In the genomic region with DNA sequence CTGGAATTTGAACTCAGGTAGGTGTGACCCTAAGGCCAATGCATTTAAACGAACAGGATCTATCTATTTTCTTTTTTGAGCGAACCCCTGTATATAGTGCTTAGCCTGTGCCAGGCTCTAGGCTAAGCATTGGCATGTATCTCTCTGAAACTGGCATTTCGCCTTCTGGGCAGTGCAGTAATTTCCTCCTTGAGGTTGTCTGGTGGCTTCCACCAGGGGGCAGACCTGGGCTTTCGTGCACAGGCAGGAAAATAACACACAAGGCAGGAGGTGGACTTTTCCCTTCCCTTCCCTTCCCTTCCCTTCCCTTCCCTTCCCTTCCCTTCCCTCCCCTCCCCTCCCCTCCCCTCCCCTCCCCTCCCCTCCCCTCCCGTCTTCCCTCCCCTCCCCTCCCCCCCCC, we compare ENCODE assay signal across 8 cellular contexts. TPM values are rescaled to one million over a fixed set of nuclear protein-coding genes. Genes with fewer than 3 reads are reported as not detected.
DNase-seq lines count a peak whose midpoint lies in the region; ATAC-seq lines count a peak whose summit lies in the region.

No MANE protein-coding gene starts in this region.

- 16% methylated on average over 3 of the region's 5 CpGs for WGBS in mesenchymal stem cell

- H3K4me1 ChIP-seq in mesenchymal stem cell (ENCODE audit: control insufficient read depth, insufficient read depth, low read depth, low read length): no peaks in the 10 kb centered on the region

- H3K4me3 ChIP-seq in mesenchymal stem cell (ENCODE audit: insufficient read depth in 1 of 2, low read depth in 1 of 2, low read length in 2 of 2): no peak overlapping the region

- no peak overlapping the region for H4K8ac ChIP-seq in mesenchymal stem cell (ENCODE audit: low read length)

- H2BK15ac ChIP-seq in mesenchymal stem cell (ENCODE audit: low read depth, poor library complexity, severe bottlenecking): no peak overlapping the region

- no peak overlapping the region for H3K23ac ChIP-seq in mesenchymal stem cell (ENCODE audit: low read length in 2 of 2)

- H2BK5ac ChIP-seq in mesenchymal stem cell (ENCODE audit: low read depth, low read length, poor library complexity, severe bottlenecking): no peak overlapping the region

- H4K91ac ChIP-seq in mesenchymal stem cell (ENCODE audit: low read length): no peak overlapping the region

- no peaks in the 10 kb centered on the region for H3K9me3 Mint-ChIP-seq in activated CD4-positive, alpha-beta memory T cell treated with anti-CD3 and anti-CD28 coated beads, Interleukin-2, amount 10 ng/mL, durations not matched to agents 7 days and 5 days

- H3K27me3 Mint-ChIP-seq in activated CD4-positive, alpha-beta memory T cell treated with anti-CD3 and anti-CD28 coated beads, Interleukin-2, amount 10 ng/mL, durations not matched to agents 7 days and 5 days: peaks cover 8% of the 10 kb centered on the region

- peaks cover 0 to 11% of the 10 kb centered on the region in 2 experiments for H3K27me3 ChIP-seq in mesenchymal stem cell (ENCODE audit: control insufficient read depth in 1 of 2, insufficient read depth in 1 of 2, low read length in 2 of 2)

- H2AFZ ChIP-seq in mesenchymal stem cell (ENCODE audit: low read depth, low read length): no peak overlapping the region

- H3K27ac ChIP-seq in mesenchymal stem cell (ENCODE audit: low read length, poor library complexity, severe bottlenecking): no peak overlapping the region

- H3K4me2 ChIP-seq in mesenchymal stem cell (ENCODE audit: low read length, poor library complexity, severe bottlenecking): no peak overlapping the region

- CTCF ChIA-PET in activated CD4-positive, alpha-beta memory T cell treated with anti-CD3 and anti-CD28 coated beads, Interleukin-2, amount 10 ng/mL, durations not matched to agents 7 days and 5 days (lab: Charles Lee): interaction anchor here (0.9 to 9.2 kb wide), 9 partner anchors 62 to 704 kb away, joined by 3 to 276 read pairs (median 7); no protein-coding TSS in a partner anchor

- H2AK5ac ChIP-seq in mesenchymal stem cell (ENCODE audit: low read length, severe bottlenecking): no peak overlapping the region

- H2BK120ac ChIP-seq in mesenchymal stem cell (ENCODE audit: low read depth, low read length): no peak overlapping the region

- no peaks in the 10 kb centered on the region for H3K9me3 ChIP-seq in mesenchymal stem cell (ENCODE audit: control insufficient read depth, low read length)

- H3K4me3 Mint-ChIP-seq in activated CD4-positive, alpha-beta memory T cell treated with anti-CD3 and anti-CD28 coated beads, Interleukin-2, amount 10 ng/mL, durations not matched to agents 7 days and 5 days: no peak overlapping the region

- H3K27ac Mint-ChIP-seq in activated CD4-positive, alpha-beta memory T cell treated with anti-CD3 and anti-CD28 coated beads, Interleukin-2, amount 10 ng/mL, durations not matched to agents 7 days and 5 days: no peak overlapping the region

- no peak for ATAC-seq in HG02678 (IDR thresholded peaks at IDR 0.05; ENCODE audit: unreplicated experiment)

- H3K36me3 ChIP-seq in mesenchymal stem cell (ENCODE audit: control insufficient read depth in 1 of 2, insufficient read depth in 2 of 2, low read depth in 1 of 2, low read length in 2 of 2): no peaks in the 10 kb centered on the region

- in situ Hi-C loops in ACHN (cut with HindIII; ENCODE audit: low pct_ligation_motif_present, low pct_unique_long_range_greater_than_20kb, low sequenced_read_pairs): no loop called here

- no peak overlapping the region for H2BK12ac ChIP-seq in mesenchymal stem cell (ENCODE audit: low read length in 2 of 2)

- POLR2A ChIA-PET in activated CD4-positive, alpha-beta memory T cell treated with anti-CD3 and anti-CD28 coated beads, Interleukin-2, amount 10 ng/mL, durations not matched to agents 7 days and 5 days (lab: Charles Lee): no interaction called here

- no peak overlapping the region for H3K18ac ChIP-seq in mesenchymal stem cell (ENCODE audit: low read depth in 1 of 2, low read length in 2 of 2)

- no peaks in the 10 kb centered on the region for H3K79me1 ChIP-seq in mesenchymal stem cell (replicated peaks; ENCODE audit: low read length, poor library complexity, severe bottlenecking)

- H3K9ac ChIP-seq in mesenchymal stem cell (ENCODE audit: low read length): no peak overlapping the region

- peaks cover 14% of the 10 kb centered on the region for H3K4me1 Mint-ChIP-seq in activated CD4-positive, alpha-beta memory T cell treated with anti-CD3 and anti-CD28 coated beads, Interleukin-2, amount 10 ng/mL, durations not matched to agents 7 days and 5 days

- DNase-seq in ACHN: peak; percentile 69
- DNase-seq in GM19238 (ENCODE audit: insufficient read length, low spot score): peak; percentile 41
- DNase-seq in NCI-H526 (lab: John Stamatoyannopoulos, UW): peak; percentile 1 to 66
- peak; percentile 78 for DNase-seq in activated CD4-positive, alpha-beta memory T cell treated with anti-CD3 and anti-CD28 coated beads, Interleukin-2, amount 10 ng/mL, durations not matched to agents 7 days and 5 days
- peak; percentile 66 for DNase-seq in effector CD8-positive, alpha-beta T cell (lab: John Stamatoyannopoulos, UW)
- peak; percentile 26 for DNase-seq in mesenchymal stem cell
- peak; percentile 45 to 51 for DNase-seq in stimulated activated CD8-positive, alpha-beta memory T cell treated with anti-CD3 and anti-CD28 coated beads, Interleukin-15, amount 100 ng/mL, for 4 hours (ENCODE audit: low read depth in 2 of 2)

- H3K14ac ChIP-seq in mesenchymal stem cell (ENCODE audit: low read length in 2 of 2): no peak overlapping the region

- no peak overlapping the region for H3K4ac ChIP-seq in mesenchymal stem cell (ENCODE audit: low read depth in 1 of 2, low read length in 2 of 2)

- no peaks in the 10 kb centered on the region for H3K36me3 Mint-ChIP-seq in activated CD4-positive, alpha-beta memory T cell treated with anti-CD3 and anti-CD28 coated beads, Interleukin-2, amount 10 ng/mL, durations not matched to agents 7 days and 5 days (ENCODE audit: low read depth)

RNA-seq across cellular contexts. Expression of gene PRKCB, which starts 34.4 kb away (rescaled TPM):
- 10 to 100 TPM; 77.3 to 81.4 TPM for total RNA-seq in activated CD4-positive, alpha-beta memory T cell treated with anti-CD3 and anti-CD28 coated beads, Interleukin-2, amount 10 ng/mL, durations not matched to agents 7 days and 5 days
- not detected for polyA plus RNA-seq in mesenchymal stem cell (2013, experiment 1 of 2)
- not detected for polyA plus RNA-seq in mesenchymal stem cell (2013, experiment 2 of 2)

RNA-seq across cellular contexts. Expression of gene CHP2, which starts 46.6 kb away (rescaled TPM):
- not detected for total RNA-seq in activated CD4-positive, alpha-beta memory T cell treated with anti-CD3 and anti-CD28 coated beads, Interleukin-2, amount 10 ng/mL, durations not matched to agents 7 days and 5 days
- not detected for polyA plus RNA-seq in mesenchymal stem cell (2013, experiment 1 of 2)
- not detected for polyA plus RNA-seq in mesenchymal stem cell (2013, experiment 2 of 2)

Comparison
In these comparisons a context has a peak if more than half of its experiments do, and no peak if none do; other contexts are left out.
1. DNase-seq: peak in every context shown above with its lines; median percentile 78 in activated CD4-positive, alpha-beta memory T cell treated with anti-CD3 and anti-CD28 coated beads, Interleukin-2, amount 10 ng/mL, durations not matched to agents 7 days and 5 days; 69 in ACHN; 66 in effector CD8-positive, alpha-beta T cell; 48 in stimulated activated CD8-positive, alpha-beta memory T cell treated with anti-CD3 and anti-CD28 coated beads, Interleukin-15, amount 100 ng/mL, for 4 hours; 41 in GM19238; 34 in NCI-H526; 26 in mesenchymal stem cell.